ENCODE assay signal across 23 cellular contexts in the genomic region with DNA sequence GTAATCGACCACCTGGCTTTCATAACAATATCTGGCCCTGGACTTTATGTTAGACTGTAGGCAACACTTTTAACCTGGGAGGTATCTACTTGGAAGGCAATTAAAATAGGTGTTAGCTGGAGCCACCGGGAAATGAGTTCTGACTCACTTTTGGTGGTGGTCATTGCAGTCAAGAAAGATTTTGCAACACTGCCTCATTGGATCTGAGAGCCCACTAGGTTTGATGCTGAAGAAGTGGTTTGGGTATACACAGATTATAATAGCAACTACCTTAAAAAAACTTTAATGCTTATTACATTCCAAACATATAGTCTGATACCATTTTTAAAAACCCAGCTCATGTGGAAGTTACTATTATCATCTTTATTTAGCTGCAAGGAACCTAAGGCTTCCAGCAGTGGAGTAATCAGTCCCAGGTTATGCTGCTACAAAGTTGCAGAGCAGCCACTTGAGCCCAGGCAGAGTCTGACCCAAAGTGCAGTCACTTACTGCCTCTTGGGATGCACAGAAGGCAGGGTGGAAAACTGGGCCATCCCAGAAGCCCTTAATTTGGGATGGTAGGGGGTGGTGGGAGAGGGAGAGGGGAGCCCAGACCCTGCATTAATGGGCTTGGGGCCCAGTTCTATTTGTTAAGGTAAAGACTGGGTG.
DNase-seq lines count a peak whose midpoint lies in the region; ATAC-seq and TF ChIP-seq lines count a peak whose summit lies in the region.
"Had no signal": no experiment of that assay in that cellular context is flagged by ENCODE, and none has a peak within 500 bp of the region (broad histone marks: within the 10 kb centered on the region; RNA-seq: fewer than 3 reads in every experiment).

No MANE protein-coding gene starts in this region.

- no peak for TF ChIP-seq POLR2A in esophagus muscularis mucosa (IDR thresholded peaks at IDR 0.05; ENCODE audit: low read depth)

- intact Hi-C loops in esophagus muscularis mucosa (cut with DNase I) (no loop called here), CD14-positive monocyte (cut with micrococcal nuclease) (no loop called here)

- no peak for TF ChIP-seq EP300 in esophagus muscularis mucosa (IDR thresholded peaks at IDR 0.05)

- peak overlapping the region in 1 of 7 donors; percentile 12 for H3K27ac Mint-ChIP-seq in CD14-positive monocyte
- H3K27ac Mint-ChIP-seq: activated CD4-positive, alpha-beta memory T cell treated with anti-CD3 and anti-CD28 coated beads, Interleukin-2, amount 10 ng/mL, durations not matched to agents 7 days and 5 days had no signal

- H3K4me1 Mint-ChIP-seq in CD14-positive monocyte = no peaks in the 10 kb centered on the region

- no peak overlapping the region for H3K4me3 Mint-ChIP-seq in CD14-positive monocyte
- H3K4me3 Mint-ChIP-seq: activated CD4-positive, alpha-beta memory T cell treated with anti-CD3 and anti-CD28 coated beads, Interleukin-2, amount 10 ng/mL, durations not matched to agents 7 days and 5 days had no signal

- H3K27me3 Mint-ChIP-seq in CD14-positive monocyte (ENCODE audit: low read depth in 3 of 3) = peaks cover 0 to 2% (median 0%) of the 10 kb centered on the region in 3 donors

- H3K4me3 ChIP-seq in esophagus muscularis mucosa = no peak overlapping the region
- H3K4me3 ChIP-seq: HAP-1, Peyer's patch had no signal

- WGBS in esophagus muscularis mucosa = 68% methylated on average over 2 of the region's 2 CpGs

- H3K36me3 ChIP-seq in esophagus muscularis mucosa = no peaks in the 10 kb centered on the region
- H3K36me3 ChIP-seq: HAP-1, neutrophil, Peyer's patch had no signal

- no peaks in the 10 kb centered on the region for H3K36me3 Mint-ChIP-seq in CD14-positive monocyte

- in situ Hi-C loops in GM13977 (cut with MboI; ENCODE audit: low pct_unique_long_range_greater_than_20kb, low sequenced_read_pairs, unreplicated experiment) = no loop called here

- no peak for TF ChIP-seq CTCF in esophagus muscularis mucosa (IDR thresholded peaks at IDR 0.05)
- TF ChIP-seq CTCF in CD14-positive monocyte (IDR thresholded peaks at IDR 0.05) = no peak
- no peak for TF ChIP-seq CTCF in GM13977 (IDR thresholded peaks at IDR 0.05; ENCODE audit: extremely low read depth, insufficient read depth, missing control alignments)

- H3K27me3 ChIP-seq in esophagus muscularis mucosa = no peaks in the 10 kb centered on the region
- H3K27me3 ChIP-seq: neutrophil, Peyer's patch had no signal

- H3K27ac ChIP-seq in esophagus muscularis mucosa (replicated peaks in 1 of 4) = no peak overlapping the region
- H3K27ac ChIP-seq: HL-60, neutrophil, Peyer's patch had no signal

- ATAC-seq in GM18511 (IDR thresholded peaks at IDR 0.05; ENCODE audit: unreplicated experiment) (peak; percentile 24), GM19351 (IDR thresholded peaks at IDR 0.05; ENCODE audit: unreplicated experiment) (peak; percentile 31), HG03378 (IDR thresholded peaks at IDR 0.05; ENCODE audit: unreplicated experiment) (peak; percentile 18)

- H3K9me3 ChIP-seq in esophagus muscularis mucosa = no peaks in the 10 kb centered on the region
- H3K9me3 ChIP-seq: HAP-1, neutrophil, Peyer's patch had no signal

- H3K4me1 ChIP-seq in esophagus muscularis mucosa = peaks cover 0 to 9% (median 4%) of the 10 kb centered on the region in 4 donors
- H3K4me1 ChIP-seq: HAP-1, Peyer's patch had no signal

- H3K9me3 Mint-ChIP-seq in CD14-positive monocyte = peaks cover 0 to 8% (median 0%) of the 10 kb centered on the region in 7 donors
- H3K9me3 Mint-ChIP-seq: activated CD4-positive, alpha-beta memory T cell treated with anti-CD3 and anti-CD28 coated beads, Interleukin-2, amount 10 ng/mL, durations not matched to agents 7 days and 5 days had no signal

- DNase-seq in esophagus muscularis mucosa (ENCODE audit: extremely low spot score) (peak; percentile 74), CD14-positive monocyte (ENCODE audit: low spot score) (no peak), GM13977 (ENCODE audit: low spot score) (no peak), EL (no peak)
- DNase-seq in stimulated activated CD4-positive, alpha-beta T cell treated with anti-CD3 and anti-CD28 coated beads, Interleukin-2, amount 100 ng/mL, for 48 hours = no peak
- DNase-seq: activated CD4-positive, alpha-beta memory T cell treated with anti-CD3 and anti-CD28 coated beads, Interleukin-2, amount 10 ng/mL, durations not matched to agents 7 days and 5 days; amniotic stem cell; Calu3; effector memory CD4-positive, alpha-beta T cell; GDM1; kidney glomerular epithelial cell; midbrain; NCI-H1048; NCI-H2081 treated with DMSO at 0.1 percent for 48 hours; NCI-H526; Peyer's patch; stimulated activated CD4-positive, alpha-beta T cell treated with anti-CD3 and anti-CD28 coated beads, Interleukin-2, amount 100 ng/mL, for 24 hours had no signal
